ENCODE assay signal across 24 cellular contexts in the genomic region with DNA sequence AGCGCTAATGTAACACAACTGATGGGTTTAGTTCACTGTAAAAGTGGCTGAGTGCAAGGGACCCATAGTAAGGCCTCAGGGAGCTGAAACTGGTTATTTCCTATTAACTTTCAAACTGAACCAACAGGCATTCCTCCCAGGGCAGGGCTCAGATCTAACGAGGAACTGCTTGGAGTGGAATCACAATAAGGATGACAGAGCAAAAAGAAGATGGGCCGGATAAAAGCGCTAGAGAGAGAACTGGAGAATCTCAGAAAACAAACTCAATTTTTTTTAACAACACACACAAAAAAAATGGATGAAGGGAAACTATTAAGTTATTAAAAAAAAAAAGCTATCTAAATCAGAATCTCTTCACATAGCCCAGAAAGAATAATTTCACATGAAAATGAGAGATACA.
"Had no signal": no experiment of that assay in that cellular context is flagged by ENCODE, and none has a peak within 500 bp of the region (broad histone marks: within the 10 kb centered on the region; RNA-seq: fewer than 3 reads in every experiment).

No MANE protein-coding gene starts in this region.

- H3K27me3 ChIP-seq: neural progenitor cell, ovary, right lobe of liver, sigmoid colon, stomach, thyroid gland, tibial nerve, upper lobe of left lung had no signal

- H3K4me1 ChIP-seq: parathyroid adenoma, psoas muscle, right lobe of liver, sigmoid colon, thyroid gland, tibial nerve, upper lobe of left lung had no signal

- H3K4me3 ChIP-seq: neural progenitor cell, ovary, psoas muscle, right lobe of liver, sigmoid colon, stomach, thoracic aorta, thyroid gland, tibial nerve, upper lobe of left lung had no signal

- H2AFZ ChIP-seq: neural progenitor cell, parathyroid adenoma had no signal

- H3K9me3 ChIP-seq: ovary, psoas muscle, right lobe of liver, sigmoid colon, stomach, thoracic aorta, thyroid gland, tibial nerve, upper lobe of left lung had no signal

- H3K27ac ChIP-seq: neural progenitor cell, ovary, parathyroid adenoma, psoas muscle, right lobe of liver, sigmoid colon, stomach, thoracic aorta, thyroid gland, tibial nerve, upper lobe of left lung had no signal

- H3K79me2 ChIP-seq: parathyroid adenoma had no signal

- H3K9ac ChIP-seq: neural progenitor cell, parathyroid adenoma had no signal

- DNase-seq: natural killer cell; occipital lobe; ovary; posterior cingulate gyrus; psoas muscle; right cardiac atrium; right lobe of liver; sigmoid colon; small intestine; stimulated activated CD4-positive, alpha-beta T cell treated with anti-CD3 and anti-CD28 coated beads, Interleukin-15, amount 100 ng/mL, for 24 hours; stimulated activated CD4-positive, alpha-beta T cell treated with anti-CD3 and anti-CD28 coated beads, Interleukin-2, amount 100 ng/mL, for 24 hours; stimulated activated CD4-positive, alpha-beta T cell treated with anti-CD3 and anti-CD28 coated beads, Interleukin-2, amount 100 ng/mL, for 48 hours; stimulated activated CD4-positive, alpha-beta T cell treated with anti-CD3 and anti-CD28 coated beads, Interleukin-4, amount 100 ng/mL, for 24 hours; stimulated activated naive B cell treated with anti-CD40 and anti-IgM and Interleukin-4, amounts not matched to agents 10 μg/mL and 1 μg/mL and 100 μg/mL, for 72 hours; stimulated activated naive CD4-positive, alpha-beta T cell treated with Interleukin-2 at 50 U/mL for 16 hours; stomach; thyroid gland; upper lobe of left lung had no signal

- ATAC-seq: natural killer cell; psoas muscle; right cardiac atrium; right lobe of liver; stimulated activated effector memory CD8-positive, alpha-beta T cell treated with anti-CD3 and anti-CD28 coated beads, Interleukin-12 subunit alpha, Interleukin-12 subunit beta, amount 100 ng/mL, for 72 hours; stimulated activated naive B cell treated with anti-CD40 and anti-IgM and Interleukin-4, amounts not matched to agents 10 μg/mL and 1 μg/mL and 100 μg/mL, for 72 hours had no signal

- H3K36me3 ChIP-seq: neural progenitor cell, ovary, right lobe of liver, sigmoid colon, stomach, thoracic aorta, thyroid gland, tibial nerve, upper lobe of left lung had no signal

- H3K4me2 ChIP-seq: neural progenitor cell had no signal

- FAIRE-seq: small intestine, urothelium cell line had no signal
